20 cellular contexts compared by ENCODE assay signal in the genomic region with DNA sequence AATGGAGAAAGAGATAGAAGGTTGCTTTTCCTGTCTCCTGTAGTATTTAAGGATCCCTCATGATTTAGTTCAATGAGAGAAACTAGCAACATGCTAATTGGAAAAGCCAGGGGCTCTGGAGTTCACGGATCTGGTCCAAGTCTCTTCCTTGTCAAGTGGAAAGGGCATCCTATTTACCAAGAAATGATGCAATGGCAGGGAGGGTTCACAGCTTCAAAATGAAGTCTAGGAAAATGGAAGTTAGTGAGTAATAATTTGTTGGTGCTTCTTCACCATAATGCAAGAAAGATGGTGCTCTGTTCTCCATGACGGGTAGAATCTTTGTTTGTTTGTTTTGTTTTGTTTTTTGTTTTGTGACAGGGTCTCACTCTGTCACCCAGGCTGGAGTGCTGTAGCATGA. TPM values are rescaled to one million over a fixed set of nuclear protein-coding genes. Genes with fewer than 3 reads are reported as not detected.
DNase-seq lines count a peak whose midpoint lies in the region; ATAC-seq and TF ChIP-seq lines count a peak whose summit lies in the region.
"Had no signal": no experiment of that assay in that cellular context is flagged by ENCODE, and none has a peak within 500 bp of the region (broad histone marks: within the 10 kb centered on the region; RNA-seq: fewer than 3 reads in every experiment).

No MANE protein-coding gene starts in this region.

- CTCF ChIA-PET in activated CD4-positive, alpha-beta memory T cell treated with anti-CD3 and anti-CD28 coated beads, Interleukin-2, amount 10 ng/mL, durations not matched to agents 7 days and 5 days (lab: Charles Lee) = no interaction called here

- H3K4me3 ChIP-seq in left ventricle myocardium inferior (no peak overlapping the region), rectal smooth muscle tissue (ENCODE audit: low read length) (no peak overlapping the region), tibial artery (no peak overlapping the region)

- H3K27me3 ChIP-seq in left ventricle myocardium inferior (ENCODE audit: low read depth) = no peaks in the 10 kb centered on the region
- H3K27me3 ChIP-seq in rectal smooth muscle tissue (ENCODE audit: control insufficient read depth, insufficient read depth, low read length) = no peaks in the 10 kb centered on the region
- no peaks in the 10 kb centered on the region for H3K27me3 ChIP-seq in tibial artery
- H3K27me3 ChIP-seq: BE2C had no signal

- no peak overlapping the region for H3K4me3 Mint-ChIP-seq in activated CD4-positive, alpha-beta memory T cell treated with anti-CD3 and anti-CD28 coated beads, Interleukin-2, amount 10 ng/mL, durations not matched to agents 7 days and 5 days

- H3K27ac ChIP-seq in left ventricle myocardium inferior (replicated peaks) (peak overlapping the region; percentile 9), rectal smooth muscle tissue (ENCODE audit: low read depth, low read length) (peak overlapping the region; percentile 71), tibial artery (peak overlapping the region; percentile 75 to 77)
- H3K27ac ChIP-seq: 22Rv1, RWPE1 had no signal

- ATAC-seq in Right ventricle myocardium inferior = no peak
- ATAC-seq in GM21528 (IDR thresholded peaks at IDR 0.05; ENCODE audit: low FRiP score, unreplicated experiment) = no peak
- ATAC-seq: Panc1 had no signal

- H3K9ac ChIP-seq in rectal smooth muscle tissue (ENCODE audit: low read length) = no peak overlapping the region

- peaks cover 8% of the 10 kb centered on the region for H3K27me3 Mint-ChIP-seq in activated CD4-positive, alpha-beta memory T cell treated with anti-CD3 and anti-CD28 coated beads, Interleukin-2, amount 10 ng/mL, durations not matched to agents 7 days and 5 days

- intact Hi-C loops in left ventricle myocardium inferior (cut with micrococcal nuclease) (no loop called here), Right ventricle myocardium inferior (cut with DNase I) (loop anchor here (5.0 kb wide), 1 partner anchor 38 kb away; no protein-coding TSS in a partner anchor), tibial artery (cut with DNase I; ENCODE audit: low total_unique reads) (no loop called here)

- H3K9me3 Mint-ChIP-seq in activated CD4-positive, alpha-beta memory T cell treated with anti-CD3 and anti-CD28 coated beads, Interleukin-2, amount 10 ng/mL, durations not matched to agents 7 days and 5 days = no peaks in the 10 kb centered on the region

- no peaks in the 10 kb centered on the region for H3K36me3 Mint-ChIP-seq in activated CD4-positive, alpha-beta memory T cell treated with anti-CD3 and anti-CD28 coated beads, Interleukin-2, amount 10 ng/mL, durations not matched to agents 7 days and 5 days (ENCODE audit: low read depth)

- no peaks in the 10 kb centered on the region for H3K9me3 ChIP-seq in left ventricle myocardium inferior (replicated peaks)
- H3K9me3 ChIP-seq in tibial artery = no peaks in the 10 kb centered on the region
- H3K9me3 ChIP-seq: BE2C had no signal

- TF ChIP-seq CTCF in left ventricle myocardium inferior (IDR thresholded peaks at IDR 0.05; ENCODE audit: borderline replicate concordance) = no peak
- no peak for TF ChIP-seq CTCF in tibial artery (IDR thresholded peaks at IDR 0.05)

- DNase-seq in left ventricle myocardium inferior (no peak), Right ventricle myocardium inferior (ENCODE audit: missing footprints) (no peak), cerebellar cortex (ENCODE audit: low spot score) (peak; percentile 8), tibial artery (no peak), NCI-H187 treated with DMSO at 0.1 percent for 48 hours (lab: John Stamatoyannopoulos, UW) (no peak)
- DNase-seq in activated CD4-positive, alpha-beta memory T cell treated with anti-CD3 and anti-CD28 coated beads, Interleukin-2, amount 10 ng/mL, durations not matched to agents 7 days and 5 days = no peak
- DNase-seq: BE2C, DMS153, GOT3, HCEC 1CT, NCI-H1105 treated with DMSO at 0.1 percent for 48 hours, NCI-H146, NCI-H2029, NCI-H526, SHP77 treated with DMSO at 0.1 percent for 48 hours had no signal

- peaks cover 4% of the 10 kb centered on the region for H3K4me1 Mint-ChIP-seq in activated CD4-positive, alpha-beta memory T cell treated with anti-CD3 and anti-CD28 coated beads, Interleukin-2, amount 10 ng/mL, durations not matched to agents 7 days and 5 days

- POLR2A ChIA-PET in activated CD4-positive, alpha-beta memory T cell treated with anti-CD3 and anti-CD28 coated beads, Interleukin-2, amount 10 ng/mL, durations not matched to agents 7 days and 5 days (lab: Charles Lee) = no interaction called here

- H3K36me3 ChIP-seq in left ventricle myocardium inferior (no peaks in the 10 kb centered on the region), rectal smooth muscle tissue (ENCODE audit: control insufficient read depth, insufficient read depth, low read length) (no peaks in the 10 kb centered on the region), tibial artery (no peaks in the 10 kb centered on the region)
- H3K36me3 ChIP-seq: BE2C had no signal

- H3K27ac Mint-ChIP-seq in activated CD4-positive, alpha-beta memory T cell treated with anti-CD3 and anti-CD28 coated beads, Interleukin-2, amount 10 ng/mL, durations not matched to agents 7 days and 5 days = no peak overlapping the region

- peaks cover 45% of the 10 kb centered on the region for H3K4me1 ChIP-seq in left ventricle myocardium inferior
- peaks cover 24% of the 10 kb centered on the region for H3K4me1 ChIP-seq in rectal smooth muscle tissue (ENCODE audit: control insufficient read depth, insufficient read depth, low read length)
- H3K4me1 ChIP-seq in tibial artery = peaks cover 0 to 58% (median 40%) of the 10 kb centered on the region in 4 donors
- H3K4me1 ChIP-seq: BE2C had no signal

RNA-seq across cellular contexts. Expression of a gene that starts 34.6 kb away (rescaled TPM):
- total RNA-seq in left ventricle myocardium inferior (32.1 TPM), Right ventricle myocardium inferior (41.2 TPM)
- total RNA-seq in activated CD4-positive, alpha-beta memory T cell treated with anti-CD3 and anti-CD28 coated beads, Interleukin-2, amount 10 ng/mL, durations not matched to agents 7 days and 5 days = 10 to 100 TPM; 94.9 to 96.9 TPM

Comparison
In these comparisons a context has a peak if more than half of its experiments do, and no peak if none do; other contexts are left out.
1. H3K27ac ChIP-seq: peak in every context shown above with its lines; median percentile 76 in tibial artery; 71 in rectal smooth muscle tissue; 9 in left ventricle myocardium inferior.